8 cellular contexts compared by ENCODE assay signal in the genomic region with DNA sequence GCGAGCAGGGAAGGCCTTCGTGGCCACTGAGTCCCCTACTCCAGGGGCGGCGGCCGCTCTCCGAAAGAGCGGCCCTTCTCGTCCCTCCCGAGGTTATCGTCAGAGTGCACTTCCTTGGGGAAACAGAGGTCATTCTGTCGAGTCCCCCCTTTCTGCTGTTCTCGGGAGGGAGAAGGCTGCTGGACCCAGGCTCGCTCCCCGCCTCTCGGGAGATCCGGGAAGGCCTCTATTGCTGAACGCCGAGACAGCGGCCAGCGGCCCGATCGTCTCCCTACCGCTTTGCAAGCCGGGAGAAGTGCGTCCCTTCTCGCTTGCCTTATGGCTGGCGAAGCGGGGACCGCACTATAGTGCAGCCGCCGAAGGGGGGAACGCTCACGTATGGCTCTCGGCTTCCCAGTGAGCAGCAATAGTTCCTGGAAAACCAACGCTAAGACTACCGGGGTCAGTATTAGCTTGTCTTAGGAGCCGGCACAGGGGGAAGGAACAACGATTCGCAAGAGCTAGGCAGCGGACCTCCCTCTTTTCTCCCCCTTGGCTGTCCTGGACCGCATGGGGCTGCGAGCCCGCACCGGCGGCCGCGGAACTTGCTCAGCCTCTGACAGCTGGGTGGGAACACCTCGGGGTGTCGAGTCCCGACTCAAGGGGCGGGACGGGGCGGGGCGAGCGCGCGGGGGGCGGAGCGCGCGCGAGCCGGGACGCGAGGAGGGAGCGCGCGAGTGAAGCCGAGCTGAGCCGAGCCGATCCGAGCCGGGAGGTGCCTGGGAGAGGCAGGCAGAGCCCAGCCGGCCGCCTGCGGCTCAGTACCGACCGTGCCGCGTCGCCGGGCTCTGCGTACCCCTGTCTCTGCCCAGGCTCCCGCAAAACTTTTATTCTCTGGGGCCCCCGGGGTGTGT. TPM values are rescaled to one million over a fixed set of nuclear protein-coding genes. Genes with fewer than 3 reads are reported as not detected.
A peak's percentile ranks its signal among the peaks of the same experiment; 100 is the strongest.
DNase-seq lines count a peak whose midpoint lies in the region; ATAC-seq and TF ChIP-seq lines count a peak whose summit lies in the region.

No MANE protein-coding gene starts in this region.

- WGBS in IMR-90 (ENCODE audit: extremely low coverage in 2 of 2, insufficient read length in 1 of 2), 2 experiments: 3% methylated on average over 7 of the region's 85 CpGs; no CpG with 5 or more reads in 1 of the 2 experiments

- no peak overlapping the region for H2BK20ac ChIP-seq in IMR-90 (ENCODE audit: low read depth, low read length)

- peaks cover 12% of the 10 kb centered on the region for H3K27me3 ChIP-seq in IMR-90 (ENCODE audit: control insufficient read depth, insufficient read depth, low read length)

- H3K56ac ChIP-seq in IMR-90 (ENCODE audit: extremely low read depth, insufficient read depth, low read length): peak overlapping the region; percentile 11; the same call in 1 of the 2 replicates

- no peak overlapping the region for H2BK5ac ChIP-seq in IMR-90 (ENCODE audit: low read depth, low read length, poor library complexity, severe bottlenecking)

- H4K8ac ChIP-seq in IMR-90 (ENCODE audit: low read depth in 2 of 2, low read length in 2 of 2): peak overlapping the region; percentile 42 to 70; a peak in 3 of 4 replicates

- no peaks in the 10 kb centered on the region for H3K4me1 ChIP-seq in IMR-90 (ENCODE audit: control insufficient read depth, insufficient read depth, low read length)

- H2AK5ac ChIP-seq in IMR-90 (ENCODE audit: low read depth, low read length): no peak overlapping the region

- no peak overlapping the region; the same call in 1 of the 2 replicates for H4K5ac ChIP-seq in IMR-90 (ENCODE audit: low read depth, low read length)

- no peaks in the 10 kb centered on the region for H3K9me3 ChIP-seq in IMR-90 (ENCODE audit: control insufficient read depth, insufficient read depth, low read length)

- no peaks in the 10 kb centered on the region for H3K79me1 ChIP-seq in IMR-90 (ENCODE audit: low read depth in 1 of 2, low read length in 2 of 2)

- CTCF ChIA-PET in IMR-90 (lab: Yijun Ruan, JAX): no interaction called here

- DNase-seq in DMS153 (lab: John Stamatoyannopoulos, UW): peak; percentile 90
- DNase-seq in IMR-90: peak; percentile 88
- DNase-seq in OCI-M1 (lab: John Stamatoyannopoulos, UW): peak; percentile 93
- peak; percentile 91 for DNase-seq in activated T-cell treated with anti-CD3 and anti-CD28 coated beads for 48 hours (ENCODE audit: low read depth)
- peak; percentile 62 for DNase-seq in epithelial cell of prostate (ENCODE audit: low read depth, low spot score)
- peak; percentile 94 for DNase-seq in mucosa of gallbladder (ENCODE audit: low spot score)
- peak; percentile 70 to 78 for DNase-seq in stimulated activated CD8-positive, alpha-beta memory T cell treated with anti-CD3 and anti-CD28 coated beads, Interleukin-4, amount 100 ng/mL, for 1 hour (ENCODE audit: low read depth in 2 of 2, low spot score in 1 of 2)

- no peak for TF ChIP-seq CTCF in IMR-90 (conservative IDR thresholded peaks at IDR 0.05; ENCODE audit: low read depth, low read length)

- 0 out of 2 replicates have a peak overlapping the region, but pooled peaks have one; percentile 25 for H3K4ac ChIP-seq in IMR-90 (ENCODE audit: low read depth, low read length)

- dilution Hi-C loops in IMR-90 (cut with HindIII; ENCODE audit: low sequenced_read_pairs, unreplicated experiment): no loop called here

- POLR2A ChIA-PET in IMR-90 (lab: Charles Lee; ENCODE audit: unreplicated experiment): no interaction called here

- H2AK9ac ChIP-seq in IMR-90 (replicated peaks; ENCODE audit: low read depth, low read length, poor library complexity): peak overlapping the region; percentile 66

- no peak for TF ChIP-seq RAD21 in IMR-90 (IDR thresholded peaks at IDR 0.05; ENCODE audit: low read length)

- ATAC-seq in GM21576 (IDR thresholded peaks at IDR 0.05; ENCODE audit: unreplicated experiment) (peak; percentile 85), IMR-90 (ENCODE audit: low read depth) (peak; percentile 93)

- intact Hi-C loops in IMR-90 (cut with micrococcal nuclease): loop anchor here (2.0 to 5.0 kb wide), 4 partner anchors 187 to 666 kb away; a partner anchor contains a TSS

- H4K20me1 ChIP-seq in IMR-90 (ENCODE audit: insufficient read depth, low read length): no peaks in the 10 kb centered on the region

- H3K9ac ChIP-seq in IMR-90 (ENCODE audit: low read depth, low read length): peak overlapping the region; percentile 36

- H3K23ac ChIP-seq in IMR-90 (ENCODE audit: low read depth, low read length): no peak overlapping the region

- in situ Hi-C loops in IMR-90 (cut with MboI; ENCODE audit: low sequenced_read_pairs): no loop called here

- peak overlapping the region; percentile 61 for H3K4me3 ChIP-seq in IMR-90 (ENCODE audit: insufficient read depth, low read depth, low read length)

- no TSS peak for BruUV-seq in IMR-90 (replicated peaks; lab: Mats Ljungman, UMichigan)

- H3K18ac ChIP-seq in IMR-90 (ENCODE audit: low read depth, low read length): no peak overlapping the region; the same call in 1 of the 2 replicates

- TF ChIP-seq POLR2A in IMR-90 (IDR thresholded peaks at IDR 0.05; ENCODE audit: low read depth, low read length): peak; percentile 49; the same call in 1 of the 2 replicates

- no peaks in the 10 kb centered on the region; the same call in 1 of the 2 replicates for H3K9me1 ChIP-seq in IMR-90 (ENCODE audit: insufficient read depth, low read length)

- H3K36me3 ChIP-seq in IMR-90 (ENCODE audit: control insufficient read depth, insufficient read depth, low read length): no peaks in the 10 kb centered on the region

- H2BK15ac ChIP-seq in IMR-90 (ENCODE audit: low read depth, low read length): peak overlapping the region; percentile 8; the same call in 1 of the 3 replicates

- peak overlapping the region; percentile 48 for H3K27ac ChIP-seq in IMR-90 (ENCODE audit: insufficient read depth, low read length)
- H3K27ac ChIP-seq in epithelial cell of prostate: peak overlapping the region; percentile 71

- H2BK120ac ChIP-seq in IMR-90 (ENCODE audit: low read depth, low read length): peak overlapping the region; percentile 71

- H3K14ac ChIP-seq in IMR-90 (replicated peaks; ENCODE audit: low read depth, low read length): peak overlapping the region; percentile 41; the same call in 1 of the 2 replicates

- peak overlapping the region; percentile 97 for H3K4me2 ChIP-seq in IMR-90 (ENCODE audit: low read depth, low read length)

- H2AFZ ChIP-seq in IMR-90 (replicated peaks; ENCODE audit: low read length, poor library complexity): peak overlapping the region; percentile 89

- H4K91ac ChIP-seq in IMR-90 (ENCODE audit: insufficient read depth, low read depth, low read length): peak overlapping the region; percentile 54; the same call in 1 of the 2 replicates

TF ChIP-seq in IMR-90, 13 proteins besides CTCF, POLR2A, EP300 and RAD21:
- TF ChIP-seq MXI1 (IDR thresholded peaks at IDR 0.05; ENCODE audit: borderline replicate concordance, low read depth, low read length) (no peak), SMC3 (IDR thresholded peaks at IDR 0.05; ENCODE audit: low read depth, low read length) (no peak), FOS (IDR thresholded peaks at IDR 0.05; ENCODE audit: low read depth, low read length) (no peak), MAFK (IDR thresholded peaks at IDR 0.05; ENCODE audit: low read depth, low read length) (no peak), NFE2L2 (IDR thresholded peaks at IDR 0.05; ENCODE audit: low read depth, low read length) (no peak), CEBPB (IDR thresholded peaks at IDR 0.05; ENCODE audit: low read depth, low read length) (no peak), CHD1 (IDR thresholded peaks at IDR 0.05; ENCODE audit: low read depth, low read length) (peak; percentile 89; the same call in 1 of the 2 replicates), MAZ (IDR thresholded peaks at IDR 0.05; ENCODE audit: borderline replicate concordance, low read depth, low read length) (peak; percentile 71; the same call in 1 of the 2 replicates), BHLHE40 (IDR thresholded peaks at IDR 0.05; ENCODE audit: low read depth, low read length) (peak; percentile 86)
- TF ChIP-seq, protein P1, sequence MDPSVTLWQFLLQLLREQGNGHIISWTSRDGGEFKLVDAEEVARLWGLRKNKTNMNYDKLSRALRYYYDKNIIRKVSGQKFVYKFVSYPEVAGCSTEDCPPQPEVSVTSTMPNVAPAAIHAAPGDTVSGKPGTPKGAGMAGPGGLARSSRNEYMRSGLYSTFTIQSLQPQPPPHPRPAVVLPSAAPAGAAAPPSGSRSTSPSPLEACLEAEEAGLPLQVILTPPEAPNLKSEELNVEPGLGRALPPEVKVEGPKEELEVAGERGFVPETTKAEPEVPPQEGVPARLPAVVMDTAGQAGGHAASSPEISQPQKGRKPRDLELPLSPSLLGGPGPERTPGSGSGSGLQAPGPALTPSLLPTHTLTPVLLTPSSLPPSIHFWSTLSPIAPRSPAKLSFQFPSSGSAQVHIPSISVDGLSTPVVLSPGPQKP (IDR thresholded peaks at IDR 0.05; ENCODE audit: borderline replicate concordance, low read depth, low read length): no peak
- TF ChIP-seq, protein P2, sequence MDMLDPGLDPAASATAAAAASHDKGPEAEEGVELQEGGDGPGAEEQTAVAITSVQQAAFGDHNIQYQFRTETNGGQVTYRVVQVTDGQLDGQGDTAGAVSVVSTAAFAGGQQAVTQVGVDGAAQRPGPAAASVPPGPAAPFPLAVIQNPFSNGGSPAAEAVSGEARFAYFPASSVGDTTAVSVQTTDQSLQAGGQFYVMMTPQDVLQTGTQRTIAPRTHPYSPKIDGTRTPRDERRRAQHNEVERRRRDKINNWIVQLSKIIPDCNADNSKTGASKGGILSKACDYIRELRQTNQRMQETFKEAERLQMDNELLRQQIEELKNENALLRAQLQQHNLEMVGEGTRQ (IDR thresholded peaks at IDR 0.05; ENCODE audit: low read depth, low read length): no peak
TF ChIP-seq in IMR-90: peak in this region for 3.

RNA-seq across cellular contexts. Expression of a gene that starts 0.9 kb away (rescaled TPM):
- 0.18 and 0.28 TPM in 2 replicates for total RNA-seq in IMR-90 (2012; rRNA removed)
- polyA plus RNA-seq in IMR-90 (2012; rRNA removed): 0.09 and 0.14 TPM in 2 replicates
- 0.02 and 0.09 TPM in 2 replicates for polyA plus RNA-seq in IMR-90 (2012; cell fraction: cytosol; rRNA removed)
- 0.03 and 0.06 TPM in 2 replicates for polyA plus RNA-seq in IMR-90 (2012; cell fraction: nucleus; rRNA removed; ENCODE audit: low replicate concordance)
- 79.5 TPM for total RNA-seq in mucosa of gallbladder

Comparison
In these comparisons a context has a peak if more than half of its experiments do, and no peak if none do; other contexts are left out.
1. Peak in every context shown above with its lines: DNase-seq, ATAC-seq, H3K4me3 ChIP-seq and H3K27ac ChIP-seq.
2. RNA of a gene that starts 0.9 kb away (total RNA-seq): 79.5 TPM in mucosa of gallbladder (single experiment); 0.18 to 0.28 TPM in IMR-90; every median in the first group is over 10 times any median in the second.